8 cellular contexts compared by ENCODE assay signal in genomic region chr11:66883021-66883968, GRCh38. TPM values are rescaled to one million over a fixed set of nuclear protein-coding genes. Genes with fewer than 3 reads are reported as not detected.
DNase-seq lines count a peak whose midpoint lies in the region; ATAC-seq and TF ChIP-seq lines count a peak whose summit lies in the region.

No MANE protein-coding gene starts in this region.

- H3K9me3 ChIP-seq in adipocyte (ENCODE audit: control insufficient read depth, low read length) (no peaks in the 10 kb centered on the region), left ventricle myocardium inferior (replicated peaks) (no peaks in the 10 kb centered on the region)

- H3K4me1 ChIP-seq in KMS-11 (ENCODE audit: low read depth, poor library complexity, severe bottlenecking), result peaks cover 27% of the 10 kb centered on the region
- H3K4me1 ChIP-seq in adipocyte (ENCODE audit: control insufficient read depth, insufficient read depth, low read length), result peaks cover 35% of the 10 kb centered on the region
- H3K4me1 ChIP-seq in left ventricle myocardium inferior, result peaks cover 24% of the 10 kb centered on the region

- H3K9ac ChIP-seq in KMS-11 (no peak overlapping the region), adipocyte (ENCODE audit: low read length) (no peak overlapping the region)

- H3K27ac ChIP-seq in KMS-11 (no peak overlapping the region), left ventricle myocardium inferior (replicated peaks) (no peak overlapping the region)

- in situ Hi-C loops in SK-MEL-5 (cut with HindIII; ENCODE audit: low pct_unique_long_range_greater_than_20kb, low sequenced_read_pairs), result no loop called here

- H2AFZ ChIP-seq in KMS-11 (ENCODE audit: low read depth), result peak overlapping the region; percentile 28; the same call in 1 of the 2 replicates

- H3K4me2 ChIP-seq in KMS-11, result no peak overlapping the region

- ATAC-seq in HG03139 (IDR thresholded peaks at IDR 0.05; ENCODE audit: unreplicated experiment) (no peak), HG02588 (IDR thresholded peaks at IDR 0.05; ENCODE audit: unreplicated experiment) (no peak)

- intact Hi-C loops in left ventricle myocardium inferior (cut with micrococcal nuclease), result no loop called here

- H3K27me3 ChIP-seq in KMS-11 (ENCODE audit: insufficient read depth, low read depth) (no peaks in the 10 kb centered on the region), adipocyte (replicated peaks; ENCODE audit: control insufficient read depth, insufficient read depth, low read length) (no peaks in the 10 kb centered on the region), left ventricle myocardium inferior (ENCODE audit: low read depth) (no peaks in the 10 kb centered on the region)

- no peaks in the 10 kb centered on the region for H4K20me1 ChIP-seq in KMS-11 (ENCODE audit: insufficient read depth)

- H3K36me3 ChIP-seq in KMS-11 (ENCODE audit: insufficient read depth), result no peaks in the 10 kb centered on the region
- peaks cover 2% of the 10 kb centered on the region for H3K36me3 ChIP-seq in adipocyte (ENCODE audit: control insufficient read depth, insufficient read depth, low read length, severe bottlenecking)
- no peaks in the 10 kb centered on the region for H3K36me3 ChIP-seq in left ventricle myocardium inferior

- DNase-seq in DMS153 (lab: John Stamatoyannopoulos, UW) (peak; percentile 67), SK-MEL-5 (ENCODE audit: low read depth, low spot score) (peak; percentile 72), adipocyte (ENCODE audit: low read depth) (peak; percentile 81), left ventricle myocardium inferior (no peak), pulmonary artery endothelial cell (ENCODE audit: low read depth, low spot score) (peak; percentile 17)

- TF ChIP-seq CTCF in KMS-11 (conservative IDR thresholded peaks at IDR 0.05; ENCODE audit: low read depth, low read length), result peak; percentile 67
- TF ChIP-seq CTCF in left ventricle myocardium inferior (IDR thresholded peaks at IDR 0.05; ENCODE audit: borderline replicate concordance), result peak; percentile 57

- H3K4me3 ChIP-seq in KMS-11 (IDR thresholded peaks at IDR 0.05; ENCODE audit: insufficient read depth, low read depth, low read length) (no peak overlapping the region), adipocyte (ENCODE audit: low read length) (no peak overlapping the region), left ventricle myocardium inferior (no peak overlapping the region)

- H3K79me2 ChIP-seq in KMS-11 (ENCODE audit: insufficient read depth, low read depth), result no peaks in the 10 kb centered on the region

RNA-seq across cellular contexts. Expression of gene LRFN4, which starts 26.4 kb away (rescaled TPM):
- 3.9 and 5.8 TPM in 2 replicates for total RNA-seq in SK-MEL-5 (2014; rRNA removed; shearing (Covaris generic))
- 10.7 and 13.4 TPM in 2 replicates for polyA plus RNA-seq in SK-MEL-5 (2015; cell fraction: cytosol; rRNA removed)
- polyA plus RNA-seq in SK-MEL-5 (2015; cell fraction: nucleus; rRNA removed), result 17.8 and 25.1 TPM in 2 replicates
- total RNA-seq in left ventricle myocardium inferior (13.5 TPM), pulmonary artery endothelial cell (20.8 and 24.1 TPM in 2 replicates)

RNA-seq across cellular contexts. Expression of gene RCE1, which starts 40.1 kb away (rescaled TPM):
- 17.4 and 17.8 TPM in 2 replicates for total RNA-seq in SK-MEL-5 (2014; rRNA removed; shearing (Covaris generic))
- 23.1 and 24.3 TPM in 2 replicates for polyA plus RNA-seq in SK-MEL-5 (2015; cell fraction: cytosol; rRNA removed)
- 36.8 and 48.6 TPM in 2 replicates for polyA plus RNA-seq in SK-MEL-5 (2015; cell fraction: nucleus; rRNA removed)
- 5.1 TPM for total RNA-seq in left ventricle myocardium inferior
- total RNA-seq in pulmonary artery endothelial cell, result 14.8 and 16.9 TPM in 2 replicates
